8 cellular contexts compared by ENCODE assay signal in the genomic region with DNA sequence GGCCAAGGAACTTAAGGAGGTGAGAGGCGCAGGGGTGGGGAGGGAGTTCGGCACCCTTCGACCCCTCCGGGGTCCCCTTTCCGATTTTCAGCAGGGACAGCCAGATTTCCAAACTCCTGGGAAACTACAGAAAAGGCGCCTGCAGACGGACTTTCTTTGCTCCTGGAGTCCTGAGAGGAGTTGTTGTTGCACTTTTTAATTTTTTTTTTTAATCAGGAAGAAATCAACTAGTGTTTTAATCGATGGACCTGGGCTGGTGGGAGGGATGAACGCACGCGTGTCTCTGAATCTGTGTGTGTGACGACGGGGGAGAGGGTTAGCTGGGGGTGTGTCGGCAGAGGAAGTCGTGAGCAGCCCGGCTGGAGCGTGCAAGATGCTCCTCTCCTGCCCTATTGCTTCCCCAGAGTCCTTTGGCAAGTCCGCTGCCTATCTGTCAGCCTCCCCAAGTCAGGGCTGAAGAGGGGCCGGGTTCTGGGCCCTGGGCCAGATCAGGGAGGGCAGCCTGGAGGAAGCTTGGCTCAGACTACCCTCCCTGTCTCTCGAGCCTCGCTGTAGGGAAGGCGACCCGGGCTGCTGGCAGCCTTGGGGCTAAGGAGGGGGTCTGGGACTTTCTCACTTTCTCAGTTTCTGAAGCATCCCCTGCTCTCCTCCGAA. TPM values are rescaled to one million over a fixed set of nuclear protein-coding genes. Genes with fewer than 3 reads are reported as not detected.
DNase-seq lines count a peak whose midpoint lies in the region; ATAC-seq, FAIRE-seq and TF ChIP-seq lines count a peak whose summit lies in the region.

No MANE protein-coding gene starts in this region.

- H2AK5ac ChIP-seq in H9 (ENCODE audit: insufficient read length, low read length): no peak overlapping the region

- H3K4me1 Mint-ChIP-seq in H9: peaks cover 15 to 16% of the 10 kb centered on the region in 2 experiments
- H3K4me1 Mint-ChIP-seq in activated B cell treated with CpG ODN at 0.5 μM for 24 hours: peaks cover 29% of the 10 kb centered on the region

- peak overlapping the region; percentile 72 for H4K5ac ChIP-seq in H9 (ENCODE audit: insufficient read length, low read depth, low read length)

- POLR2A ChIA-PET in activated B cell treated with CpG ODN at 0.5 μM for 24 hours (lab: Charles Lee): no interaction called here

- no peak overlapping the region for H2BK15ac ChIP-seq in H9 (ENCODE audit: low read depth, low read length)

- peak overlapping the region; percentile 100 for H3K4me2 ChIP-seq in H9 (ENCODE audit: insufficient read depth, insufficient read length, low read length)

- H3K4me3 Mint-ChIP-seq in H9 (peak overlapping the region; percentile 77 to 92), activated B cell treated with CpG ODN at 0.5 μM for 24 hours (peak overlapping the region; percentile 85)

- TF ChIP-seq CTCF in AG10803 (conservative IDR thresholded peaks at IDR 0.05; ENCODE audit: low read length) (no peak), H9 (conservative IDR thresholded peaks at IDR 0.05) (no peak), activated B cell treated with CpG ODN at 0.5 μM for 24 hours (IDR thresholded peaks at IDR 0.05) (no peak)

- H3K4ac ChIP-seq in H9 (ENCODE audit: low read depth, low read length): no peak overlapping the region

- no peak overlapping the region for H2BK20ac ChIP-seq in H9 (ENCODE audit: low read depth, low read length, poor library complexity, severe bottlenecking)

- H3K36me3 Mint-ChIP-seq in H9 (ENCODE audit: insufficient read depth in 1 of 3, low read depth in 3 of 3) (no peaks in the 10 kb centered on the region), activated B cell treated with CpG ODN at 0.5 μM for 24 hours (ENCODE audit: low read depth) (no peaks in the 10 kb centered on the region)

- H3K4me1 ChIP-seq in H9 (ENCODE audit: insufficient read depth, low read length) (no peaks in the 10 kb centered on the region), neuron (ENCODE audit: insufficient read depth, low read length) (peaks cover 5% of the 10 kb centered on the region)

- H3T11ph ChIP-seq in H9 (ENCODE audit: low read length): no peak overlapping the region

- H2BK12ac ChIP-seq in H9 (ENCODE audit: insufficient read length, low read depth, low read length): no peak overlapping the region

- no peak overlapping the region for H3K27ac ChIP-seq in H9 (ENCODE audit: insufficient read length, low read depth, low read length)

- H3K79me2 ChIP-seq in H9 (ENCODE audit: insufficient read depth, low read length): no peaks in the 10 kb centered on the region

- H2BK5ac ChIP-seq in H9 (ENCODE audit: insufficient read length, low read length): no peak overlapping the region

- intact Hi-C loops in activated B cell treated with CpG ODN at 0.5 μM for 24 hours (cut with micrococcal nuclease): loop anchor here (5.0 to 10.0 kb wide), 2 partner anchors 367 to 1480 kb away; partner anchors contain the start of gene DTWD2

- peak overlapping the region; percentile 90 for H3K4me3 ChIP-seq in AG10803 (ENCODE audit: low read length)
- H3K4me3 ChIP-seq in neuron (ENCODE audit: low read length): peak overlapping the region; percentile 59

- H3K36me3 ChIP-seq in neuron (ENCODE audit: insufficient read depth, low read length): no peaks in the 10 kb centered on the region

- no peaks in the 10 kb centered on the region for H4K20me1 ChIP-seq in H9 (ENCODE audit: control insufficient read depth, insufficient read depth, insufficient read length)

- H3K27me3 ChIP-seq in H9 (ENCODE audit: insufficient read depth, low read length) (peaks cover 15% of the 10 kb centered on the region; the same call in 1 of the 2 replicates), neuron (ENCODE audit: insufficient read depth, low read length) (no peaks in the 10 kb centered on the region)

- ATAC-seq in activated B cell treated with CpG ODN at 0.5 μM for 24 hours (ENCODE audit: low read depth) (peak; percentile 43), HG02623 (IDR thresholded peaks at IDR 0.05; ENCODE audit: unreplicated experiment) (no peak)

- no peak overlapping the region for H4K8ac ChIP-seq in H9 (replicated peaks; ENCODE audit: insufficient read length, low read depth, low read length)

- DNase-seq in AG10803 (ENCODE audit: low read depth) (peak; percentile 81), H9 (peak; percentile 60), activated B cell treated with CpG ODN at 0.5 μM for 24 hours (peak; percentile 22), frontal cortex (ENCODE audit: low spot score in 2 of 2) (peak; percentile 28 to 30), DMS153 treated with DMSO at 0.1 percent for 48 hours (lab: John Stamatoyannopoulos, UW; ENCODE audit: unreplicated experiment) (no peak), midbrain (lab: John Stamatoyannopoulos, UW) (no peak)

- H2BK120ac ChIP-seq in H9 (ENCODE audit: low read depth, low read length, poor library complexity, severe bottlenecking): no peak overlapping the region

- no peak overlapping the region for H3K9ac ChIP-seq in H9 (ENCODE audit: extremely low read depth, insufficient read length, low read length)

- H3K18ac ChIP-seq in H9 (ENCODE audit: insufficient read length, low read depth, low read length): no peak overlapping the region

- WGBS in H9 (ENCODE audit: extremely low coverage, insufficient read length, low lambda C conversion rate): no CpG with 5 or more reads among the region's 24 CpGs

- FAIRE-seq in frontal cortex (lab: Jason Lieb, UNC): no peak

- CTCF ChIA-PET in activated B cell treated with CpG ODN at 0.5 μM for 24 hours (lab: Charles Lee): no interaction called here

- no peak overlapping the region for H3K23ac ChIP-seq in H9 (ENCODE audit: insufficient read length, low read depth, low read length)

- no peaks in the 10 kb centered on the region for H3K9me3 ChIP-seq in H9 (ENCODE audit: control insufficient read depth, low read depth, low read length)
- no peaks in the 10 kb centered on the region for H3K9me3 ChIP-seq in neuron (ENCODE audit: low read length)

- no peaks in the 10 kb centered on the region for H3K79me1 ChIP-seq in H9 (ENCODE audit: insufficient read depth, low read depth, low read length, poor library complexity, severe bottlenecking)

- peaks cover 57% of the 10 kb centered on the region for H3K27me3 Mint-ChIP-seq in H9 (ENCODE audit: low read depth)
- peaks cover 17% of the 10 kb centered on the region for H3K27me3 Mint-ChIP-seq in activated B cell treated with CpG ODN at 0.5 μM for 24 hours

- peaks cover 18% of the 10 kb centered on the region for H3K23me2 ChIP-seq in H9 (ENCODE audit: insufficient read length, low read depth, low read length, poor library complexity, severe bottlenecking)

- no peak overlapping the region for H4K91ac ChIP-seq in H9 (ENCODE audit: insufficient read length, low read depth, low read length)

- no peaks in the 10 kb centered on the region; a peak in 1 of 5 replicates for H3K9me3 Mint-ChIP-seq in H9
- no peaks in the 10 kb centered on the region for H3K9me3 Mint-ChIP-seq in activated B cell treated with CpG ODN at 0.5 μM for 24 hours

- H3K27ac Mint-ChIP-seq in H9 (no peak overlapping the region), activated B cell treated with CpG ODN at 0.5 μM for 24 hours (peak overlapping the region; percentile 5)

- no peak overlapping the region for H3K56ac ChIP-seq in H9 (ENCODE audit: insufficient read length, low read depth, low read length)

- H2AFZ ChIP-seq in H9 (ENCODE audit: low read length) (peak overlapping the region; percentile 90), neuron (ENCODE audit: low read depth, low read length) (peak overlapping the region; percentile 90)

- 0 out of 2 replicates have a peak overlapping the region, but pooled peaks have one; percentile 29 for H3K14ac ChIP-seq in H9 (ENCODE audit: insufficient read depth, low read length)

RNA-seq across cellular contexts. Expression of gene PRR16, which starts 0.7 kb away (rescaled TPM):
- 0.13 and 0.44 TPM in 2 replicates for total RNA-seq in H9 (2021)
- 0.15 and 0.29 TPM in 2 replicates for total RNA-seq in activated B cell treated with CpG ODN at 0.5 μM for 24 hours
- 1.2 TPM for total RNA-seq in frontal cortex

Comparison
In these comparisons a context has a peak if more than half of its experiments do, and no peak if none do; other contexts are left out.
1. DNase-seq: peak in AG10803 (single experiment), H9 (single experiment), activated B cell treated with CpG ODN at 0.5 μM for 24 hours (single experiment) and frontal cortex (2 of 2); none in DMS153 treated with DMSO at 0.1 percent for 48 hours (single experiment) and midbrain (single experiment).